Comparison of ENCODE assay signal across 13 cellular contexts in the genomic region with DNA sequence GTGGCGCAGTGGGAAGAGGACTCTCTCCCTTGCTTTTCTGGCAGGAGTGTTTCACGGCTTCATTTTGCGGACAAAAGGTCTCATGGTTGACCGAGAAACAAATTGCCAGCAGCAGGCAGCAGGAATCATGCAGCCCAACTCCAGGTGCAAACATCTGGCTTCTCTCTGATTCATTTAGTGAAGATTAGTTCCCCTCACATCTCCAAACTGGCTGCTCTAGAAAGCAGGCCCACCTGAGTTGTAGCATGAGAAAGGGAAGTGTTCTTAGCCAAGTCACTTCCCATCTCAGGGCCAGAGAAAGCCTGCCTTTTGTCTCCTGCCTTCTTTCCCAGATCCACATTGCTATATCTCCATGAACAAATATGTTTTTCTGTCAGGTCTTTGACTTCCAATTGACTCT.
A peak's percentile ranks its signal among the peaks of the same experiment; 100 is the strongest.
DNase-seq lines count a peak whose midpoint lies in the region; ATAC-seq and TF ChIP-seq lines count a peak whose summit lies in the region.
"Had no signal": no experiment of that assay in that cellular context is flagged by ENCODE, and none has a peak within 500 bp of the region (broad histone marks: within the 10 kb centered on the region; RNA-seq: fewer than 3 reads in every experiment).

No MANE protein-coding gene starts in this region.

- no peak overlapping the region for H3K27ac Mint-ChIP-seq in activated naive CD4-positive, alpha-beta T cell treated with anti-CD3 and anti-CD28 coated beads, Interleukin-2, amount 50 U/mL, for 72 hours
- H3K27ac Mint-ChIP-seq: B cell; CD4-positive, alpha-beta T cell had no signal

- TF ChIP-seq CTCF in GM06990 (IDR thresholded peaks at IDR 0.05; ENCODE audit: insufficient read depth, low read length, poor library complexity, severe bottlenecking), result no peak

- peak; percentile 52 for DNase-seq in DMS79 (lab: John Stamatoyannopoulos, UW)
- DNase-seq in GM06990 (ENCODE audit: extremely low read depth, insufficient read length), result peak; percentile 8
- peak; percentile 17 for DNase-seq in left kidney (ENCODE audit: low read depth, low spot score)
- no peak for DNase-seq in activated naive CD4-positive, alpha-beta T cell treated with anti-CD3 and anti-CD28 coated beads, Interleukin-2, amount 50 U/mL, for 72 hours (ENCODE audit: low spot score in 2 of 2)
- DNase-seq in activated CD8-positive, alpha-beta memory T cell treated with anti-CD3 and anti-CD28 coated beads, Interleukin-2, amount 50 U/mL, for 48 hours, result no peak
- DNase-seq: C1 segment of cervical spinal cord; Calu3; CD4-positive, alpha-beta T cell; EL had no signal

- no peaks in the 10 kb centered on the region for H3K9me3 Mint-ChIP-seq in activated naive CD4-positive, alpha-beta T cell treated with anti-CD3 and anti-CD28 coated beads, Interleukin-2, amount 50 U/mL, for 72 hours
- H3K9me3 Mint-ChIP-seq: CD4-positive, alpha-beta T cell had no signal

- no peaks in the 10 kb centered on the region for H3K36me3 ChIP-seq in GM06990 (ENCODE audit: control insufficient read depth, insufficient read depth, low read length)
- H3K36me3 ChIP-seq: HAP-1 had no signal

- H3K36me3 Mint-ChIP-seq in activated naive CD4-positive, alpha-beta T cell treated with anti-CD3 and anti-CD28 coated beads, Interleukin-2, amount 50 U/mL, for 72 hours, result no peaks in the 10 kb centered on the region

- ATAC-seq in HG02623 (IDR thresholded peaks at IDR 0.05; ENCODE audit: unreplicated experiment) (peak; percentile 52), SK-N-SH treated with all-trans-retinoic acid at 6 μM for 48 hours (no peak)
- ATAC-seq in activated naive CD4-positive, alpha-beta T cell treated with anti-CD3 and anti-CD28 coated beads, Interleukin-2, amount 50 U/mL, for 72 hours, result no peak

- H3K27me3 ChIP-seq in GM06990 (replicated peaks; ENCODE audit: control insufficient read depth, insufficient read depth, low read length), result no peaks in the 10 kb centered on the region

- H3K4me3 ChIP-seq in GM06990 (replicated peaks; ENCODE audit: low read depth, low read length), result no peak overlapping the region
- H3K4me3 ChIP-seq: HAP-1 had no signal

TF ChIP-seq in SK-N-SH treated with all-trans-retinoic acid at 6 μM for 48 hours, 23 proteins besides CTCF, POLR2A, EP300 and RAD21:
- no peak for TF ChIP-seq TCF4 (CRISPR knock-in tag; IDR thresholded peaks at IDR 0.05; ENCODE audit: borderline replicate concordance)
- no peak for TF ChIP-seq CSDC2 (CRISPR knock-in tag; IDR thresholded peaks at IDR 0.05)
- TF ChIP-seq SNAI2 (CRISPR knock-in tag; IDR thresholded peaks at IDR 0.05), result no peak
- TF ChIP-seq, protein P1, sequence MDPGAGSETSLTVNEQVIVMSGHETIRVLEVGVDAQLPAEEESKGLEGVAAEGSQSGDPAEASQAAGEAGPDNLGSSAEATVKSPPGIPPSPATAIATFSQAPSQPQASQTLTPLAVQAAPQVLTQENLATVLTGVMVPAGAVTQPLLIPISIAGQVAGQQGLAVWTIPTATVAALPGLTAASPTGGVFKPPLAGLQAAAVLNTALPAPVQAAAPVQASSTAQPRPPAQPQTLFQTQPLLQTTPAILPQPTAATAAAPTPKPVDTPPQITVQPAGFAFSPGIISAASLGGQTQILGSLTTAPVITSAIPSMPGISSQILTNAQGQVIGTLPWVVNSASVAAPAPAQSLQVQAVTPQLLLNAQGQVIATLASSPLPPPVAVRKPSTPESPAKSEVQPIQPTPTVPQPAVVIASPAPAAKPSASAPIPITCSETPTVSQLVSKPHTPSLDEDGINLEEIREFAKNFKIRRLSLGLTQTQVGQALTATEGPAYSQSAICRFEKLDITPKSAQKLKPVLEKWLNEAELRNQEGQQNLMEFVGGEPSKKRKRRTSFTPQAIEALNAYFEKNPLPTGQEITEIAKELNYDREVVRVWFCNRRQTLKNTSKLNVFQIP (CRISPR knock-in tag; IDR thresholded peaks at IDR 0.05; ENCODE audit: borderline replicate concordance, low read depth), result no peak
- TF ChIP-seq ZNF8 (CRISPR knock-in tag; IDR thresholded peaks at IDR 0.05), result no peak
- TF ChIP-seq, protein P2, sequence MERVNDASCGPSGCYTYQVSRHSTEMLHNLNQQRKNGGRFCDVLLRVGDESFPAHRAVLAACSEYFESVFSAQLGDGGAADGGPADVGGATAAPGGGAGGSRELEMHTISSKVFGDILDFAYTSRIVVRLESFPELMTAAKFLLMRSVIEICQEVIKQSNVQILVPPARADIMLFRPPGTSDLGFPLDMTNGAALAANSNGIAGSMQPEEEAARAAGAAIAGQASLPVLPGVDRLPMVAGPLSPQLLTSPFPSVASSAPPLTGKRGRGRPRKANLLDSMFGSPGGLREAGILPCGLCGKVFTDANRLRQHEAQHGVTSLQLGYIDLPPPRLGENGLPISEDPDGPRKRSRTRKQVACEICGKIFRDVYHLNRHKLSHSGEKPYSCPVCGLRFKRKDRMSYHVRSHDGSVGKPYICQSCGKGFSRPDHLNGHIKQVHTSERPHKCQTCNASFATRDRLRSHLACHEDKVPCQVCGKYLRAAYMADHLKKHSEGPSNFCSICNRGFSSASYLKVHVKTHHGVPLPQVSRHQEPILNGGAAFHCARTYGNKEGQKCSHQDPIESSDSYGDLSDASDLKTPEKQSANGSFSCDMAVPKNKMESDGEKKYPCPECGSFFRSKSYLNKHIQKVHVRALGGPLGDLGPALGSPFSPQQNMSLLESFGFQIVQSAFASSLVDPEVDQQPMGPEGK (CRISPR knock-in tag; IDR thresholded peaks at IDR 0.05; ENCODE audit: borderline replicate concordance), result no peak

Comparison
In these comparisons a context has a peak if more than half of its experiments do, and no peak if none do; other contexts are left out.
1. DNase-seq: peak in DMS79 (single experiment), GM06990 (single experiment) and left kidney (single experiment); none in activated naive CD4-positive, alpha-beta T cell treated with anti-CD3 and anti-CD28 coated beads, Interleukin-2, amount 50 U/mL, for 72 hours (0 of 2) and activated CD8-positive, alpha-beta memory T cell treated with anti-CD3 and anti-CD28 coated beads, Interleukin-2, amount 50 U/mL, for 48 hours (single experiment).